8 cellular contexts compared by ENCODE assay signal in genomic region chr9:122904466-122904822, GRCh38. TPM values are rescaled to one million over a fixed set of nuclear protein-coding genes. Genes with fewer than 3 reads are reported as not detected.
DNase-seq lines count a peak whose midpoint lies in the region; ATAC-seq and TF ChIP-seq lines count a peak whose summit lies in the region.

No MANE protein-coding gene starts in this region.

- DNase-seq in CD8-positive, alpha-beta memory T cell = peak in 3 of 5 donors; percentile 10 to 18 (median 14)
- DNase-seq in RWPE1 (ENCODE audit: low spot score) = peak; percentile 54
- peak; percentile 16 for DNase-seq in central memory CD4-positive, alpha-beta T cell
- peak; percentile 60 for DNase-seq in kidney tubule cell (ENCODE audit: low spot score)
- peak; percentile 4 for DNase-seq in stimulated activated CD8-positive, alpha-beta memory T cell treated with anti-CD3 and anti-CD28 coated beads, Interleukin-12 subunit alpha, Interleukin-12 subunit beta, amount 100 ng/mL, for 1 hour (ENCODE audit: low read depth)
- no peak for DNase-seq in ureter (ENCODE audit: low spot score)

- H3K36me3 Mint-ChIP-seq in CD8-positive, alpha-beta memory T cell = peaks cover 0 to 24% (median 0%) of the 10 kb centered on the region in 3 donors

- H3K27me3 ChIP-seq in CD8-positive, alpha-beta memory T cell (ENCODE audit: insufficient read depth, low read length, poor library complexity, severe bottlenecking) = no peaks in the 10 kb centered on the region

- no peak for TF ChIP-seq CTCF in RWPE1 (conservative IDR thresholded peaks at IDR 0.05; ENCODE audit: low read depth)

- H3K27ac ChIP-seq in CD8-positive, alpha-beta memory T cell (ENCODE audit: low read depth, low read length) = peak overlapping the region; percentile 91
- H3K27ac ChIP-seq in RWPE1 = peak overlapping the region; percentile 94

- H3K36me3 ChIP-seq in CD8-positive, alpha-beta memory T cell (ENCODE audit: insufficient read depth, low read length) = peaks cover 7% of the 10 kb centered on the region

- no peaks in the 10 kb centered on the region for H3K27me3 Mint-ChIP-seq in CD8-positive, alpha-beta memory T cell

- peak overlapping the region; percentile 86 for H3K4me3 ChIP-seq in CD8-positive, alpha-beta memory T cell (ENCODE audit: low read length)

- ATAC-seq in GM19324 (IDR thresholded peaks at IDR 0.05; ENCODE audit: low FRiP score, unreplicated experiment) = peak; percentile 21
- ATAC-seq in HG03280 (IDR thresholded peaks at IDR 0.05; ENCODE audit: unreplicated experiment) = peak; percentile 19

- H3K9me3 Mint-ChIP-seq in CD8-positive, alpha-beta memory T cell = no peaks in the 10 kb centered on the region

- H3K27ac Mint-ChIP-seq in CD8-positive, alpha-beta memory T cell = peak overlapping the region; percentile 87 to 97 (median 95)

- peaks cover 37 to 46% (median 46%) of the 10 kb centered on the region in 3 donors for H3K4me1 Mint-ChIP-seq in CD8-positive, alpha-beta memory T cell

- H3K9me3 ChIP-seq in CD8-positive, alpha-beta memory T cell (ENCODE audit: low read length) = no peaks in the 10 kb centered on the region

- H3K4me3 Mint-ChIP-seq in CD8-positive, alpha-beta memory T cell = peak overlapping the region; percentile 91 to 99 (median 95)

- POLR2A ChIA-PET in CD8-positive, alpha-beta memory T cell (lab: Charles Lee) = interaction anchor here (0.5 to 3.7 kb wide), 5 partner anchors 9 to 76 kb away, joined by 3 to 29 read pairs (median 19); partner anchors contain the start of genes PDCL, RABGAP1, ZBTB26 and ZBTB6
- POLR2A ChIA-PET in RWPE1 (lab: Yijun Ruan, JAX; ENCODE audit: low non-redundant PET) = interaction anchor here (2.0 to 2.2 kb wide), 2 partner anchors 9 to 27 kb away, joined by 11 to 12 read pairs; partner anchors contain the start of genes ZBTB26 and ZBTB6

- CTCF ChIA-PET in CD8-positive, alpha-beta memory T cell (lab: Charles Lee) = interaction anchor here (1.0 to 2.3 kb wide), 6 partner anchors 8 to 86 kb away, joined by 3 to 10 read pairs (median 4); partner anchors contain the start of genes PDCL, RABGAP1 and ZBTB6
- CTCF ChIA-PET in RWPE1 (lab: Yijun Ruan, JAX) = interaction anchor here (0.7 kb wide), 1 partner anchor 139 kb away, joined by 4 read pairs; no protein-coding TSS in a partner anchor

- peaks cover 28% of the 10 kb centered on the region for H3K4me1 ChIP-seq in CD8-positive, alpha-beta memory T cell (ENCODE audit: insufficient read depth, low read length)

RNA-seq across cellular contexts. Expression of gene RC3H2, which starts 0.7 kb away (rescaled TPM):
- total RNA-seq in CD8-positive, alpha-beta memory T cell = 10 to 100 TPM; 32.1 to 34.4 TPM
- polyA plus RNA-seq in CD8-positive, alpha-beta memory T cell = 34.0 TPM
- 48.1 TPM for total RNA-seq in ureter

RNA-seq across cellular contexts. Expression of gene ZBTB6, which starts 8.7 kb away (rescaled TPM):
- total RNA-seq in CD8-positive, alpha-beta memory T cell = 10 to 100 TPM; 11.6 to 12.6 TPM
- 2.7 TPM for polyA plus RNA-seq in CD8-positive, alpha-beta memory T cell
- total RNA-seq in ureter = 9.8 TPM

RNA-seq across cellular contexts. Expression of gene ZBTB26, which starts 26.9 kb away (rescaled TPM):
- 1 to 10 TPM; 4.8 to 5.4 TPM for total RNA-seq in CD8-positive, alpha-beta memory T cell
- polyA plus RNA-seq in CD8-positive, alpha-beta memory T cell = 0.49 TPM
- 10.7 TPM for total RNA-seq in ureter

RNA-seq across cellular contexts. Expression of gene RABGAP1, which starts 36.4 kb away (rescaled TPM):
- total RNA-seq in CD8-positive, alpha-beta memory T cell = 10 to 100 TPM; 20.7 to 22.2 TPM
- 24.3 TPM for polyA plus RNA-seq in CD8-positive, alpha-beta memory T cell
- total RNA-seq in ureter = 96.4 TPM
